Comparison of ENCODE assay signal across 20 cellular contexts in the genomic region with DNA sequence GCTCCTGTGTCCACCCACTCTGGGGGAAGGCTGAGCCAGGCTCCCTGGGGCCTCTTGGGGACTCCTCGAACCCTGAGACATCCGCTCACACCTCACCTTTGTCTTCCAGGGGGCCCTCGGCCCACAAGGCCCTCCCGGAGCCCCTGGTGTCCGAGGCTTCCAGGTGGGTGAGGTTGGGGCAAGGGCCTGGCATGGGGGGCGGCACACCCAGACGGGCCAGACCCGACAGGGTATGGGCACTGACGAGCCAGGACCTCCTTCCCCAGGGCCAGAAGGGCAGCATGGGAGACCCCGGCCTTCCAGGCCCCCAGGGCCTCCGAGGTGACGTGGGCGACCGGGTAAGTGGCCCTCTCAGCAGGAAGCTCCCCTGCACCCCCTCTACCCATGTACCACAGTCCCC. TPM values are rescaled to one million over a fixed set of nuclear protein-coding genes. Genes with fewer than 3 reads are reported as not detected.
DNase-seq lines count a peak whose midpoint lies in the region; ATAC-seq and TF ChIP-seq lines count a peak whose summit lies in the region.
"Had no signal": no experiment of that assay in that cellular context is flagged by ENCODE, and none has a peak within 500 bp of the region (broad histone marks: within the 10 kb centered on the region; RNA-seq: fewer than 3 reads in every experiment).

No MANE protein-coding gene starts in this region.

- H3K4me2 ChIP-seq in SK-N-SH (no peak overlapping the region), neuronal stem cell (ENCODE audit: insufficient read depth, low read length, poor library complexity, severe bottlenecking) (no peak overlapping the region)
- H3K4me2 ChIP-seq: A549, GM23338 had no signal

- peaks cover 0 to 23% of the 10 kb centered on the region in 2 experiments; a peak in 1 of 4 replicates for H3K4me1 ChIP-seq in SK-N-SH (ENCODE audit: control insufficient read depth in 1 of 2, insufficient read depth in 2 of 2, low read depth in 1 of 2, low read length in 1 of 2)
- no peaks in the 10 kb centered on the region for H3K4me1 ChIP-seq in right cardiac atrium (ENCODE audit: control insufficient read depth, insufficient read depth, low read length)
- H3K4me1 ChIP-seq in spleen, result peaks cover 10 to 44% (median 33%) of the 10 kb centered on the region in 6 donors
- peaks cover 5 to 12% of the 10 kb centered on the region in 2 donors for H3K4me1 ChIP-seq in neuronal stem cell (ENCODE audit: control insufficient read depth in 2 of 2, insufficient read depth in 1 of 2, low read depth in 1 of 2, low read length in 2 of 2)
- peaks cover 13% of the 10 kb centered on the region for H3K4me1 ChIP-seq in HAP-1

- intact Hi-C loops in right cardiac atrium (cut with DNase I), result no loop called here
- intact Hi-C loops in left cardiac atrium (cut with DNase I), result no loop called here
- intact Hi-C loops in spleen (cut with DNase I; ENCODE audit: low total_unique reads), result no loop called here

- H4K91ac ChIP-seq in neuronal stem cell (ENCODE audit: low read depth, low read length, poor library complexity), result no peak overlapping the region

- TF ChIP-seq EP300 in SK-N-SH (IDR thresholded peaks at IDR 0.05; ENCODE audit: borderline replicate concordance in 1 of 2, low read depth in 1 of 2, low read length in 1 of 2), result no peak

- ATAC-seq in SK-N-SH treated with all-trans-retinoic acid at 6 μM for 48 hours (no peak), right cardiac atrium (no peak), left cardiac atrium (no peak)
- ATAC-seq: A549, GM12878, GM23338 had no signal

- no peak overlapping the region for H2BK120ac ChIP-seq in neuronal stem cell (ENCODE audit: low read depth, low read length)

- in situ Hi-C loops in HAP-1 (cut with MboI; ENCODE audit: low sequenced_read_pairs), result no loop called here

- H3K27ac ChIP-seq in SK-N-SH (ENCODE audit: low read depth in 2 of 2, low read length in 1 of 2) (no peak overlapping the region), right cardiac atrium (ENCODE audit: low read length) (no peak overlapping the region), RWPE1 (peak overlapping the region; percentile 10), spleen (no peak overlapping the region), neuronal stem cell (replicated peaks; ENCODE audit: low read length) (no peak overlapping the region)

- no peaks in the 10 kb centered on the region for H3K9me3 ChIP-seq in SK-N-SH
- no peaks in the 10 kb centered on the region for H3K9me3 ChIP-seq in right cardiac atrium (ENCODE audit: control insufficient read depth, low read length)
- no peaks in the 10 kb centered on the region for H3K9me3 ChIP-seq in spleen
- peaks cover 0 to 2% of the 10 kb centered on the region in 2 donors for H3K9me3 ChIP-seq in neuronal stem cell (replicated peaks in 1 of 2; ENCODE audit: control insufficient read depth in 2 of 2, insufficient read depth in 1 of 2, low read depth in 1 of 2, low read length in 2 of 2)
- no peaks in the 10 kb centered on the region for H3K9me3 ChIP-seq in HAP-1
- H3K9me3 ChIP-seq: A549 had no signal

- no peak overlapping the region for H2BK12ac ChIP-seq in neuronal stem cell (ENCODE audit: low read length)

- H2BK15ac ChIP-seq in neuronal stem cell (ENCODE audit: low read length), result no peak overlapping the region

- no peak overlapping the region for H2BK5ac ChIP-seq in neuronal stem cell (ENCODE audit: low read length)

- H2AFZ ChIP-seq in SK-N-SH (ENCODE audit: low read depth) (no peak overlapping the region), neuronal stem cell (ENCODE audit: low read length) (no peak overlapping the region)
- H2AFZ ChIP-seq: GM23338 had no signal

- TF ChIP-seq RAD21 in SK-N-SH (IDR thresholded peaks at IDR 0.05; ENCODE audit: low read length), result no peak

- no peaks in the 10 kb centered on the region for H3K9me2 ChIP-seq in SK-N-SH

- H3K27me3 ChIP-seq in SK-N-SH (ENCODE audit: insufficient read depth) (no peaks in the 10 kb centered on the region), right cardiac atrium (ENCODE audit: control insufficient read depth, insufficient read depth) (no peaks in the 10 kb centered on the region), spleen (replicated peaks in 1 of 7) (peaks cover 0 to 22% (median 0%) of the 10 kb centered on the region in 7 donors), neuronal stem cell (ENCODE audit: control insufficient read depth in 3 of 3, insufficient read depth in 3 of 3, low read depth in 1 of 3, low read length in 3 of 3) (no peaks in the 10 kb centered on the region), HAP-1 (ENCODE audit: low read depth) (no peaks in the 10 kb centered on the region)

- H3K4ac ChIP-seq in neuronal stem cell (ENCODE audit: low read length), result no peak overlapping the region

- WGBS in SK-N-SH (ENCODE audit: low lambda C conversion rate), result 97% methylated on average over 6 of the region's 14 CpGs
- WGBS in right cardiac atrium, result 95% methylated on average over 14 of the region's 14 CpGs
- WGBS in spleen, 5 donors, result 88 to 98% (median 91%) methylated on average over 8 to 14 of the region's 14 CpGs; no CpG with 5 or more reads in 1 of the 5 donors
- no CpG with 5 or more reads among the region's 14 CpGs for WGBS in neuronal stem cell (ENCODE audit: extremely low coverage in 2 of 2, insufficient read length in 2 of 2, insufficient replicate concordance in 1 of 2), 2 donors

- no peaks in the 10 kb centered on the region for H3K79me2 ChIP-seq in SK-N-SH (ENCODE audit: insufficient read depth)

- CTCF ChIA-PET in SK-N-SH (lab: Yijun Ruan, JAX), result no interaction called here
- CTCF ChIA-PET in RWPE1 (lab: Yijun Ruan, JAX), result interaction anchor here (0.6 kb wide), 1 partner anchor 42 kb away, joined by 3 read pairs; no protein-coding TSS in a partner anchor

- TF ChIP-seq CTCF in SK-N-SH (IDR thresholded peaks at IDR 0.05), result no peak
- no peak for TF ChIP-seq CTCF in RWPE1 (conservative IDR thresholded peaks at IDR 0.05; ENCODE audit: low read depth)
- TF ChIP-seq CTCF in spleen (IDR thresholded peaks at IDR 0.05 in 8 of 11, conservative IDR thresholded peaks at IDR 0.05 in 3 of 11), result no peak

- TF ChIP-seq POLR2A in spleen (IDR thresholded peaks at IDR 0.05), result no peak

- H3K36me3 ChIP-seq in SK-N-SH (replicated peaks in 1 of 2; ENCODE audit: control insufficient read depth in 1 of 2, insufficient read depth in 2 of 2, low read length in 1 of 2) (no peaks in the 10 kb centered on the region), spleen (no peaks in the 10 kb centered on the region), neuronal stem cell (replicated peaks in 1 of 2; ENCODE audit: control insufficient read depth in 2 of 2, insufficient read depth in 2 of 2, low read length in 2 of 2) (no peaks in the 10 kb centered on the region), HAP-1 (replicated peaks) (no peaks in the 10 kb centered on the region)

- no peaks in the 10 kb centered on the region for H3F3A ChIP-seq in SK-N-SH (replicated peaks; ENCODE audit: insufficient read depth)

- H3K9ac ChIP-seq in SK-N-SH, result no peak overlapping the region
- H3K9ac ChIP-seq in neuronal stem cell (ENCODE audit: low read depth, low read length, poor library complexity), result no peak overlapping the region

- no peak overlapping the region for H3K4me3 ChIP-seq in SK-N-SH (ENCODE audit: low read depth in 2 of 2, low read length in 1 of 2)
- no peak overlapping the region for H3K4me3 ChIP-seq in right cardiac atrium (ENCODE audit: low read length)
- H3K4me3 ChIP-seq in spleen, result no peak overlapping the region
- H3K4me3 ChIP-seq in neuronal stem cell (ENCODE audit: low read length in 2 of 2), result no peak overlapping the region
- H3K4me3 ChIP-seq in HAP-1, result no peak overlapping the region
- H3K4me3 ChIP-seq: A549, GM12878, GM23338 had no signal

- no peak overlapping the region for H3K23ac ChIP-seq in neuronal stem cell (ENCODE audit: low read depth, low read length, poor library complexity)

- H2AK5ac ChIP-seq in neuronal stem cell (ENCODE audit: low read depth, low read length), result no peak overlapping the region

- DNase-seq in SK-N-SH (peak; percentile 10), right cardiac atrium (peak in 2 of 3 donors; percentile 40 to 52), left cardiac atrium (no peak), RWPE1 (ENCODE audit: low spot score) (no peak), spleen (peak; percentile 50), neuronal stem cell (ENCODE audit: low spot score) (no peak), HAP-1 (ENCODE audit: low spot score in 2 of 2) (no peak)
- DNase-seq: AML-193; CD4-positive, CD25-positive, alpha-beta regulatory T cell; COR-L47; DMS 273 treated with DMSO at 0.1 percent for 48 hours; DMS53; DND-41; EL; IMR-90 had no signal

- H3K18ac ChIP-seq in neuronal stem cell (ENCODE audit: low read length), result no peak overlapping the region

- H3K79me1 ChIP-seq in neuronal stem cell (ENCODE audit: low read depth, low read length), result peaks cover 2% of the 10 kb centered on the region

- no peaks in the 10 kb centered on the region for H4K20me1 ChIP-seq in SK-N-SH (ENCODE audit: insufficient read depth)

- no peak overlapping the region for H4K8ac ChIP-seq in neuronal stem cell (ENCODE audit: low read depth, low read length)

- POLR2A ChIA-PET in SK-N-SH (lab: Yijun Ruan, JAX) (no interaction called here), RWPE1 (lab: Yijun Ruan, JAX; ENCODE audit: low non-redundant PET) (no interaction called here)

- H3K14ac ChIP-seq in neuronal stem cell (ENCODE audit: low read length), result no peak overlapping the region

RNA-seq across cellular contexts. Expression of gene COL9A3, which starts 13.4 kb away (rescaled TPM):
- 1.3 and 2.5 TPM in 2 replicates for polyA plus RNA-seq in SK-N-SH (2012; rRNA removed)
- 1.2 and 1.7 TPM in 2 replicates for polyA plus RNA-seq in SK-N-SH (2012; cell fraction: cytosol; rRNA removed)
- polyA plus RNA-seq in SK-N-SH (2012; cell fraction: nucleus; rRNA removed), result 6.2 and 7.8 TPM in 2 replicates
- 1 to 10 TPM; 4.3 to 6.9 (median 5.6) TPM for total RNA-seq in right cardiac atrium
- polyA plus RNA-seq in right cardiac atrium, result 13.0 TPM
- total RNA-seq in left cardiac atrium, result 1 to 10 TPM; 4.0 to 4.7 TPM
- 10 to 100 TPM in 3 of 7 donors, 1 to 10 TPM in 4; 1.2 to 16.7 (median 6.8) TPM for total RNA-seq in spleen
- polyA plus RNA-seq in spleen, result 10 to 100 TPM; 10.9 to 14.7 (median 13.1) TPM
- 77.2 TPM for polyA plus RNA-seq in neuronal stem cell (2013, experiment 1 of 2)
- polyA plus RNA-seq in neuronal stem cell (2013, experiment 2 of 2), result 77.0 TPM
- total RNA-seq: CD4-positive, CD25-positive, alpha-beta regulatory T cell; CD8-positive, alpha-beta memory T cell had no signal
- polyA plus RNA-seq: CD4-positive, CD25-positive, alpha-beta regulatory T cell; CD8-positive, alpha-beta memory T cell had no signal

RNA-seq across cellular contexts. Expression of gene OGFR, which starts 25.6 kb away (rescaled TPM):
- polyA plus RNA-seq in SK-N-SH (2012; rRNA removed) (52.9 and 60.8 TPM in 2 replicates), right cardiac atrium (26.6 TPM), spleen (100 to 1,000 TPM in 1 of 3 donors, 10 to 100 TPM in 2; 46.0 to 127 (median 66.9) TPM)
- 25.9 and 35.3 TPM in 2 replicates for polyA plus RNA-seq in SK-N-SH (2012; cell fraction: cytosol; rRNA removed)
- polyA plus RNA-seq in SK-N-SH (2012; cell fraction: nucleus; rRNA removed), result 96.1 and 137 TPM in 2 replicates
- total RNA-seq in right cardiac atrium (10 to 100 TPM; 21.0 to 29.6 (median 24.2) TPM), left cardiac atrium (10 to 100 TPM; 23.3 to 23.6 TPM), spleen (10 to 100 TPM; 69.8 to 91.0 (median 78.2) TPM)
- 15.0 TPM for polyA plus RNA-seq in neuronal stem cell (2013, experiment 1 of 2)
- polyA plus RNA-seq in neuronal stem cell (2013, experiment 2 of 2), result 14.7 TPM

RNA-seq across cellular contexts. Expression of gene TCFL5, which starts 31.4 kb away (rescaled TPM):
- 10.1 and 11.2 TPM in 2 replicates for polyA plus RNA-seq in SK-N-SH (2012; rRNA removed)
- 14.5 and 14.6 TPM in 2 replicates for polyA plus RNA-seq in SK-N-SH (2012; cell fraction: cytosol; rRNA removed)
- 8.8 and 12.4 TPM in 2 replicates for polyA plus RNA-seq in SK-N-SH (2012; cell fraction: nucleus; rRNA removed)
- total RNA-seq in right cardiac atrium, result 1 to 10 TPM; 7.8 to 9.9 (median 8.2) TPM
- polyA plus RNA-seq in right cardiac atrium, result 5.2 TPM
- 1 to 10 TPM; 6.4 to 8.4 TPM for total RNA-seq in left cardiac atrium
- 1 to 10 TPM; 4.1 to 8.8 (median 6.8) TPM for total RNA-seq in spleen
- 1 to 10 TPM; 4.5 to 6.3 (median 5.3) TPM for polyA plus RNA-seq in spleen
- 14.5 TPM for polyA plus RNA-seq in neuronal stem cell (2013, experiment 1 of 2)
- 15.3 TPM for polyA plus RNA-seq in neuronal stem cell (2013, experiment 2 of 2)

RNA-seq across cellular contexts. Expression of gene MRGBP, which starts 34.0 kb away (rescaled TPM):
- 20.0 and 22.0 TPM in 2 replicates for polyA plus RNA-seq in SK-N-SH (2012; rRNA removed)
- 18.2 and 20.7 TPM in 2 replicates for polyA plus RNA-seq in SK-N-SH (2012; cell fraction: cytosol; rRNA removed)
- 22.9 and 26.5 TPM in 2 replicates for polyA plus RNA-seq in SK-N-SH (2012; cell fraction: nucleus; rRNA removed)
- total RNA-seq in right cardiac atrium, result 10 to 100 TPM in 1 of 4 donors, 1 to 10 TPM in 3; 8.3 to 10.9 (median 8.6) TPM
- polyA plus RNA-seq in right cardiac atrium, result 12.1 TPM
- total RNA-seq in left cardiac atrium, result 1 to 10 TPM; 8.9 TPM
- 10 to 100 TPM in 4 of 7 donors, 1 to 10 TPM in 3; 8.5 to 15.7 (median 12.0) TPM for total RNA-seq in spleen
- polyA plus RNA-seq in spleen, result 10 to 100 TPM; 10.6 to 13.1 (median 12.6) TPM
- polyA plus RNA-seq in neuronal stem cell (2013, experiment 1 of 2), result 15.5 TPM
- 15.6 TPM for polyA plus RNA-seq in neuronal stem cell (2013, experiment 2 of 2)

Comparison
In these comparisons a context has a peak if more than half of its experiments do, and no peak if none do; other contexts are left out.
1. DNase-seq: peak in SK-N-SH (single experiment), right cardiac atrium (2 of 3) and spleen (single experiment); none in left cardiac atrium (single experiment), RWPE1 (single experiment), neuronal stem cell (single experiment) and HAP-1 (0 of 2).